ENCODE assay signal across 23 cellular contexts in genomic region chr14:24434676-24435075, GRCh38. TPM values are rescaled to one million over a fixed set of nuclear protein-coding genes. Genes with fewer than 3 reads are reported as not detected.
DNase-seq lines count a peak whose midpoint lies in the region; ATAC-seq and TF ChIP-seq lines count a peak whose summit lies in the region.
"Had no signal": no experiment of that assay in that cellular context is flagged by ENCODE, and none has a peak within 500 bp of the region (broad histone marks: within the 10 kb centered on the region; RNA-seq: fewer than 3 reads in every experiment).

No MANE protein-coding gene starts in this region.

- peaks cover 46% of the 10 kb centered on the region for H3K4me1 Mint-ChIP-seq in activated naive CD8-positive, alpha-beta T cell treated with anti-CD3 and anti-CD28 coated beads for 36 hours
- H3K4me1 Mint-ChIP-seq in activated naive CD8-positive, alpha-beta T cell treated with anti-CD3 and anti-CD28 coated beads, Interleukin-2, amount 50 U/mL, for 24 hours, result peaks cover 50% of the 10 kb centered on the region
- peaks cover 39% of the 10 kb centered on the region for H3K4me1 Mint-ChIP-seq in nephron progenitor cell
- peaks cover 35 to 65% (median 63%) of the 10 kb centered on the region in 7 donors for H3K4me1 Mint-ChIP-seq in naive thymus-derived CD4-positive, alpha-beta T cell

- WGBS in adrenal gland, 4 donors, result 64 to 78% (median 73%) methylated on average over 3 of the region's 3 CpGs

- CTCF ChIA-PET in naive thymus-derived CD4-positive, alpha-beta T cell (lab: Charles Lee), result interaction anchor here (1.0 to 10.1 kb wide), 2 partner anchors 11 to 100 kb away, joined by 4 to 317 read pairs; partner anchors contain the start of genes ADCY4 and RIPK3

- H3K27me3 ChIP-seq in adrenal gland, result no peaks in the 10 kb centered on the region
- H3K27me3 ChIP-seq in naive thymus-derived CD4-positive, alpha-beta T cell (ENCODE audit: control insufficient read depth in 2 of 2, insufficient read depth in 2 of 2, low read length in 2 of 2), result no peaks in the 10 kb centered on the region
- H3K27me3 ChIP-seq: brain microvascular endothelial cell, colonic mucosa, neutrophil had no signal

- H3K36me3 ChIP-seq in adrenal gland (replicated peaks in 1 of 2), result peaks cover 0 to 62% of the 10 kb centered on the region in 2 donors
- H3K36me3 ChIP-seq in naive thymus-derived CD4-positive, alpha-beta T cell (ENCODE audit: control insufficient read depth in 2 of 3, insufficient read depth in 3 of 3, low read length in 3 of 3), result peaks cover 6 to 73% (median 14%) of the 10 kb centered on the region in 3 experiments

- no peak for TF ChIP-seq CTCF in adrenal gland (IDR thresholded peaks at IDR 0.05)
- TF ChIP-seq CTCF in nephron progenitor cell (IDR thresholded peaks at IDR 0.05), result no peak

- H3K4me1 ChIP-seq in adrenal gland (replicated peaks in 1 of 2), result peaks cover 22 to 58% of the 10 kb centered on the region in 2 donors
- peaks cover 26 to 38% of the 10 kb centered on the region in 2 donors for H3K4me1 ChIP-seq in naive thymus-derived CD4-positive, alpha-beta T cell (ENCODE audit: control insufficient read depth in 2 of 2, insufficient read depth in 2 of 2, low read length in 2 of 2)

- no peaks in the 10 kb centered on the region for H3K9me3 Mint-ChIP-seq in activated naive CD8-positive, alpha-beta T cell treated with anti-CD3 and anti-CD28 coated beads for 36 hours
- H3K9me3 Mint-ChIP-seq in activated naive CD8-positive, alpha-beta T cell treated with anti-CD3 and anti-CD28 coated beads, Interleukin-2, amount 50 U/mL, for 24 hours, result no peaks in the 10 kb centered on the region
- no peaks in the 10 kb centered on the region for H3K9me3 Mint-ChIP-seq in nephron progenitor cell
- peaks cover 0 to 2% (median 0%) of the 10 kb centered on the region in 11 donors for H3K9me3 Mint-ChIP-seq in naive thymus-derived CD4-positive, alpha-beta T cell
- H3K9me3 Mint-ChIP-seq: endodermal cell, H9, T-cell had no signal

- no peaks in the 10 kb centered on the region for H3K9me3 ChIP-seq in adrenal gland (replicated peaks in 1 of 3)
- H3K9me3 ChIP-seq in naive thymus-derived CD4-positive, alpha-beta T cell (ENCODE audit: control insufficient read depth in 2 of 3, low read length in 3 of 3), result no peaks in the 10 kb centered on the region
- H3K9me3 ChIP-seq: colonic mucosa, left ventricle myocardium inferior, neutrophil had no signal

- POLR2A ChIA-PET in naive thymus-derived CD4-positive, alpha-beta T cell (lab: Charles Lee), result interaction anchor here (1.0 to 15.7 kb wide), 2 partner anchors 100 to 164 kb away, joined by 5 to 293 read pairs; partner anchors contain the start of genes ADCY4 and RIPK3

- H3K36me3 Mint-ChIP-seq in activated naive CD8-positive, alpha-beta T cell treated with anti-CD3 and anti-CD28 coated beads for 36 hours, result peaks cover 41% of the 10 kb centered on the region
- peaks cover 41% of the 10 kb centered on the region for H3K36me3 Mint-ChIP-seq in activated naive CD8-positive, alpha-beta T cell treated with anti-CD3 and anti-CD28 coated beads, Interleukin-2, amount 50 U/mL, for 24 hours (ENCODE audit: low read depth)
- peaks cover 41% of the 10 kb centered on the region for H3K36me3 Mint-ChIP-seq in nephron progenitor cell (ENCODE audit: low read depth)
- H3K36me3 Mint-ChIP-seq in naive thymus-derived CD4-positive, alpha-beta T cell, result peaks cover 4 to 58% (median 20%) of the 10 kb centered on the region in 5 donors

- peak overlapping the region in 3 of 5 donors; percentile 16 to 46 (median 31) for H3K27ac ChIP-seq in adrenal gland
- no peak overlapping the region for H3K27ac ChIP-seq in naive thymus-derived CD4-positive, alpha-beta T cell (ENCODE audit: low read depth, low read length)
- H3K27ac ChIP-seq: brain microvascular endothelial cell, colonic mucosa, neutrophil had no signal

- no peak for ATAC-seq in activated naive CD8-positive, alpha-beta T cell treated with anti-CD3 and anti-CD28 coated beads, Interleukin-2, amount 50 U/mL, for 24 hours
- ATAC-seq in SK-N-SH treated with all-trans-retinoic acid at 6 μM for 48 hours, result no peak
- no peak for ATAC-seq in naive thymus-derived CD4-positive, alpha-beta T cell
- ATAC-seq: Panc1, T-cell had no signal

- intact Hi-C loops in adrenal gland (cut with DNase I), result loop anchor here (5.0 kb wide), 2 partner anchors 67 to 102 kb away; partner anchors contain the start of gene NFATC4 (in 2 of the 2)
- intact Hi-C loops in naive thymus-derived CD4-positive, alpha-beta T cell (cut with micrococcal nuclease), result loop anchor here in 1 of 2 donors (10.0 kb wide), 1 partner anchor 880 kb away; the partner anchor contains the start of genes THTPA and ZFHX2

- H3K27ac Mint-ChIP-seq in activated naive CD8-positive, alpha-beta T cell treated with anti-CD3 and anti-CD28 coated beads for 36 hours, result peak overlapping the region; percentile 22
- no peak overlapping the region for H3K27ac Mint-ChIP-seq in activated naive CD8-positive, alpha-beta T cell treated with anti-CD3 and anti-CD28 coated beads, Interleukin-2, amount 50 U/mL, for 24 hours
- peak overlapping the region; percentile 58 for H3K27ac Mint-ChIP-seq in nephron progenitor cell
- peak overlapping the region in 2 of 9 donors; percentile 23 to 81 for H3K27ac Mint-ChIP-seq in naive thymus-derived CD4-positive, alpha-beta T cell
- H3K27ac Mint-ChIP-seq: endodermal cell had no signal

- DNase-seq in activated naive CD8-positive, alpha-beta T cell treated with anti-CD3 and anti-CD28 coated beads for 36 hours, result no peak
- no peak for DNase-seq in activated naive CD8-positive, alpha-beta T cell treated with anti-CD3 and anti-CD28 coated beads, Interleukin-2, amount 50 U/mL, for 24 hours
- no peak for DNase-seq in adrenal gland
- no peak for DNase-seq in nephron progenitor cell
- DNase-seq in activated CD4-positive, alpha-beta T cell treated with anti-CD3 and anti-CD28 coated beads, Interleukin-2, amount 50 U/mL, for 4 hours, result no peak
- no peak for DNase-seq in T-helper 2 cell
- DNase-seq in naive thymus-derived CD4-positive, alpha-beta T cell, result no peak
- DNase-seq: activated CD4-positive, alpha-beta T cell treated with anti-CD3 and anti-CD28 coated beads for 1 hour; brain microvascular endothelial cell; colonic mucosa; endodermal cell; H9; left ventricle myocardium inferior; NCI-H1105; NCI-H1930; NCI-H526; stimulated activated CD8-positive, alpha-beta memory T cell treated with anti-CD3 and anti-CD28 coated beads, Interleukin-4, amount 100 ng/mL, for 48 hours; substantia nigra; T-cell had no signal

- no peak overlapping the region for H3K4me3 ChIP-seq in adrenal gland
- H3K4me3 ChIP-seq in naive thymus-derived CD4-positive, alpha-beta T cell (ENCODE audit: low read length), result no peak overlapping the region
- H3K4me3 ChIP-seq: colonic mucosa, left ventricle myocardium inferior had no signal

- TF ChIP-seq POLR2A in adrenal gland (IDR thresholded peaks at IDR 0.05), result no peak

- H3K4me3 Mint-ChIP-seq in activated naive CD8-positive, alpha-beta T cell treated with anti-CD3 and anti-CD28 coated beads for 36 hours, result no peak overlapping the region
- H3K4me3 Mint-ChIP-seq in activated naive CD8-positive, alpha-beta T cell treated with anti-CD3 and anti-CD28 coated beads, Interleukin-2, amount 50 U/mL, for 24 hours, result no peak overlapping the region
- no peak overlapping the region for H3K4me3 Mint-ChIP-seq in nephron progenitor cell
- no peak overlapping the region for H3K4me3 Mint-ChIP-seq in naive thymus-derived CD4-positive, alpha-beta T cell
- H3K4me3 Mint-ChIP-seq: endodermal cell, H9, T-cell had no signal

- H3K27me3 Mint-ChIP-seq in activated naive CD8-positive, alpha-beta T cell treated with anti-CD3 and anti-CD28 coated beads for 36 hours, result no peaks in the 10 kb centered on the region
- no peaks in the 10 kb centered on the region for H3K27me3 Mint-ChIP-seq in activated naive CD8-positive, alpha-beta T cell treated with anti-CD3 and anti-CD28 coated beads, Interleukin-2, amount 50 U/mL, for 24 hours
- H3K27me3 Mint-ChIP-seq in nephron progenitor cell (ENCODE audit: low read depth, poor library complexity), result peaks cover 2% of the 10 kb centered on the region
- H3K27me3 Mint-ChIP-seq in naive thymus-derived CD4-positive, alpha-beta T cell, result no peaks in the 10 kb centered on the region
- H3K27me3 Mint-ChIP-seq: T-cell had no signal

TF ChIP-seq in SK-N-SH treated with all-trans-retinoic acid at 6 μM for 48 hours, 23 proteins besides CTCF, POLR2A, EP300 and RAD21 (continues in another document):
- TF ChIP-seq RARB (CRISPR knock-in tag; IDR thresholded peaks at IDR 0.05), result no peak

RNA-seq across cellular contexts. Expression of gene KHNYN, which starts 4.9 kb away (rescaled TPM):
- total RNA-seq in activated naive CD8-positive, alpha-beta T cell treated with anti-CD3 and anti-CD28 coated beads for 36 hours, result 10 to 100 TPM; 47.3 to 48.7 TPM
- total RNA-seq in adrenal gland, result 10 to 100 TPM; 30.2 to 59.8 (median 45.1) TPM
- polyA plus RNA-seq in adrenal gland, result 10 to 100 TPM; 18.5 to 48.6 (median 36.2) TPM
- 100 to 1,000 TPM in 4 of 5 experiments, 10 to 100 TPM in 1; 96.9 to 139 (median 129) TPM for total RNA-seq in naive thymus-derived CD4-positive, alpha-beta T cell
- polyA plus RNA-seq in naive thymus-derived CD4-positive, alpha-beta T cell, result 10 to 100 TPM; 12.7 to 18.9 TPM

RNA-seq across cellular contexts. Expression of gene CBLN3, which starts 5.2 kb away (rescaled TPM):
- total RNA-seq in activated naive CD8-positive, alpha-beta T cell treated with anti-CD3 and anti-CD28 coated beads for 36 hours, result 1 to 10 TPM; 5.5 to 6.4 TPM
- 10 to 100 TPM in 4 of 8 donors, 1 to 10 TPM in 4; 5.0 to 43.6 (median 9.9) TPM for total RNA-seq in adrenal gland
- 10 to 100 TPM in 2 of 3 donors, 1 to 10 TPM in 1; 3.9 to 35.7 (median 21.3) TPM for polyA plus RNA-seq in adrenal gland
- total RNA-seq in naive thymus-derived CD4-positive, alpha-beta T cell, result 10 to 100 TPM in 1 of 5 experiments, 1 to 10 TPM in 4; 2.0 to 13.9 (median 2.9) TPM
- polyA plus RNA-seq in naive thymus-derived CD4-positive, alpha-beta T cell, result under 1 TPM in 1 of 2 donors, not detected in 1; 0.24 TPM
- total RNA-seq: Daoy had no signal

RNA-seq across cellular contexts. Expression of gene SDR39U1, which starts 7.9 kb away (rescaled TPM):
- 10 to 100 TPM; 57.8 to 59.0 TPM for total RNA-seq in activated naive CD8-positive, alpha-beta T cell treated with anti-CD3 and anti-CD28 coated beads for 36 hours
- total RNA-seq in adrenal gland, result 100 to 1,000 TPM in 1 of 8 donors, 10 to 100 TPM in 7; 58.9 to 100 (median 77.5) TPM
- polyA plus RNA-seq in adrenal gland, result 100 to 1,000 TPM in 2 of 3 donors, 10 to 100 TPM in 1; 50.4 to 218 (median 162) TPM
- 100 to 1,000 TPM in 2 of 5 experiments, 10 to 100 TPM in 3; 64.7 to 137 (median 96.2) TPM for total RNA-seq in naive thymus-derived CD4-positive, alpha-beta T cell
- 100 to 1,000 TPM in 1 of 2 donors, 10 to 100 TPM in 1; 91.8 to 104 TPM for polyA plus RNA-seq in naive thymus-derived CD4-positive, alpha-beta T cell

RNA-seq across cellular contexts. Expression of gene NYNRIN, which starts 35.9 kb away (rescaled TPM):
- under 1 TPM; 0.08 to 0.10 TPM for total RNA-seq in activated naive CD8-positive, alpha-beta T cell treated with anti-CD3 and anti-CD28 coated beads for 36 hours
- 10 to 100 TPM in 1 of 8 donors, 1 to 10 TPM in 7; 6.0 to 11.0 (median 7.0) TPM for total RNA-seq in adrenal gland
- 1 to 10 TPM; 2.2 to 6.1 (median 3.4) TPM for polyA plus RNA-seq in adrenal gland
- total RNA-seq in naive thymus-derived CD4-positive, alpha-beta T cell, result 1 to 10 TPM in 1 of 5 experiments, under 1 TPM in 4; 0.08 to 1.3 (median 0.11) TPM
- not detected for polyA plus RNA-seq in naive thymus-derived CD4-positive, alpha-beta T cell
